In the genomic region with DNA sequence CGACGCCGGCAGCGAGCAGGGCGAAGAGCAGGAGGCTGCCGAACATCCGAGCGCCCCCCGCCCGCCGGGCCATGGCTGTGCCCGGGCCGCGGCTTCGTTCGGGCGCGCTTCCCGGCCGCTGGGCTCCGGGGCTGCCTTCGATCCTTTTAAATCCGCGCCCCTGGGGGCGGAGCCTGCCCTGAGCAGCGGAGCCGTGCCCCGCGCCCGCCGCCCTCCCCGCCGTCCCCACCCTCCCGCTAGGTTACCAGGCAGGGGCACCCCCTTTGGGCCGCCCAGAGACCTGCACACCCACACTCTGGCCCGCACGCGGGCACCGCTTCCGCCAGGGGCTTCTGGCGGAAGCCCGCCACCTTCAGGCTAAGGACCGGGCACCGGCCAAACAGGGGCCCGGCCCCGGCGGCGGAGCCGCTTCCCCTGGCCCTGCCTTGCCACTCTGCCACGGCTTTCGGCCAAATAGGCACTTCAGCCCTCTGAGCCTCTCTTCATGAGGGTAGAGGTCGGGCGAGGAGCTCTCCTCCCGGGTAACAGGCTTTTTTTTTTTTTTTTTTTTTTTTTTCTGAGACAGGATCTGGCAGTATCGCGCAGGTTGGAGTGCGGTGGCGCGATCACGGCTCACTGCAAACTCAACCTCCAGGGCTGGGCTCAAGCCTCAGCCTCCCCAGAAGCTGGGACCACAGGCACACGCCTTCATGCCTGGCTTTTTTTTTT, we compare ENCODE assay signal across 1 cellular context.
TF ChIP-seq lines count a peak whose summit lies in the region.

A gene with protein sequence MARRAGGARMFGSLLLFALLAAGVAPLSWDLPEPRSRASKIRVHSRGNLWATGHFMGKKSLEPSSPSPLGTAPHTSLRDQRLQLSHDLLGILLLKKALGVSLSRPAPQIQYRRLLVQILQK (minus strand): TSS at position 120 of the 708 bp plus-strand sequence. CDS start 47 bp downstream, at position 73.

TF ChIP-seq in HEK293, 187 proteins besides CTCF, POLR2A, EP300 and RAD21 (continued from another document):
- TF ChIP-seq, protein P1, sequence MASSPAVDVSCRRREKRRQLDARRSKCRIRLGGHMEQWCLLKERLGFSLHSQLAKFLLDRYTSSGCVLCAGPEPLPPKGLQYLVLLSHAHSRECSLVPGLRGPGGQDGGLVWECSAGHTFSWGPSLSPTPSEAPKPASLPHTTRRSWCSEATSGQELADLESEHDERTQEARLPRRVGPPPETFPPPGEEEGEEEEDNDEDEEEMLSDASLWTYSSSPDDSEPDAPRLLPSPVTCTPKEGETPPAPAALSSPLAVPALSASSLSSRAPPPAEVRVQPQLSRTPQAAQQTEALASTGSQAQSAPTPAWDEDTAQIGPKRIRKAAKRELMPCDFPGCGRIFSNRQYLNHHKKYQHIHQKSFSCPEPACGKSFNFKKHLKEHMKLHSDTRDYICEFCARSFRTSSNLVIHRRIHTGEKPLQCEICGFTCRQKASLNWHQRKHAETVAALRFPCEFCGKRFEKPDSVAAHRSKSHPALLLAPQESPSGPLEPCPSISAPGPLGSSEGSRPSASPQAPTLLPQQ (tag by site-specific recombination; IDR thresholded peaks at IDR 0.05), result no peak
- TF ChIP-seq ZNF366 (tag by site-specific recombination; conservative IDR thresholded peaks at IDR 0.05), result no peak
- peak; percentile 72 for TF ChIP-seq ZBTB17 (tag by site-specific recombination; IDR thresholded peaks at IDR 0.05)
- no peak for TF ChIP-seq ZNF311 (tag by site-specific recombination; IDR thresholded peaks at IDR 0.05; ENCODE audit: borderline replicate concordance)
- TF ChIP-seq ZNF596 (tag by site-specific recombination; IDR thresholded peaks at IDR 0.05), result no peak
- TF ChIP-seq ZNF837 (tag by site-specific recombination; IDR thresholded peaks at IDR 0.05), result no peak
- TF ChIP-seq ZNF140 (tag by site-specific recombination; IDR thresholded peaks at IDR 0.05), result no peak
- no peak for TF ChIP-seq ZNF548 (tag by site-specific recombination; IDR thresholded peaks at IDR 0.05)
- no peak for TF ChIP-seq ZNF670 (tag by site-specific recombination; IDR thresholded peaks at IDR 0.05; ENCODE audit: low read depth)
- no peak for TF ChIP-seq ZNF433 (tag by site-specific recombination; IDR thresholded peaks at IDR 0.05; ENCODE audit: low read depth)
- no peak for TF ChIP-seq ZNF747 (tag by site-specific recombination; IDR thresholded peaks at IDR 0.05)
- TF ChIP-seq ZNF707 (tag by site-specific recombination; IDR thresholded peaks at IDR 0.05), result no peak
- no peak; the same call in 1 of the 2 replicates for TF ChIP-seq ZFHX2 (tag by site-specific recombination; conservative IDR thresholded peaks at IDR 0.05)
- TF ChIP-seq, protein P2, sequence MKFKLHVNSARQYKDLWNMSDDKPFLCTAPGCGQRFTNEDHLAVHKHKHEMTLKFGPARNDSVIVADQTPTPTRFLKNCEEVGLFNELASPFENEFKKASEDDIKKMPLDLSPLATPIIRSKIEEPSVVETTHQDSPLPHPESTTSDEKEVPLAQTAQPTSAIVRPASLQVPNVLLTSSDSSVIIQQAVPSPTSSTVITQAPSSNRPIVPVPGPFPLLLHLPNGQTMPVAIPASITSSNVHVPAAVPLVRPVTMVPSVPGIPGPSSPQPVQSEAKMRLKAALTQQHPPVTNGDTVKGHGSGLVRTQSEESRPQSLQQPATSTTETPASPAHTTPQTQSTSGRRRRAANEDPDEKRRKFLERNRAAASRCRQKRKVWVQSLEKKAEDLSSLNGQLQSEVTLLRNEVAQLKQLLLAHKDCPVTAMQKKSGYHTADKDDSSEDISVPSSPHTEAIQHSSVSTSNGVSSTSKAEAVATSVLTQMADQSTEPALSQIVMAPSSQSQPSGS (tag by site-specific recombination; IDR thresholded peaks at IDR 0.05; ENCODE audit: low read depth), result no peak
- TF ChIP-seq GFI1B (tag by site-specific recombination; IDR thresholded peaks at IDR 0.05), result no peak
- TF ChIP-seq ZNF416 (tag by site-specific recombination; IDR thresholded peaks at IDR 0.05), result no peak
- TF ChIP-seq ZNF114 (tag by site-specific recombination; IDR thresholded peaks at IDR 0.05), result no peak
- no peak for TF ChIP-seq ZNF623 (tag by site-specific recombination; IDR thresholded peaks at IDR 0.05)
- 0 out of 2 replicates have a peak, but pooled peaks have one; percentile 38 for TF ChIP-seq ZNF660 (tag by site-specific recombination; IDR thresholded peaks at IDR 0.05)
- TF ChIP-seq TRIM28 (IDR thresholded peaks at IDR 0.05; ENCODE audit: borderline replicate concordance, low read length), result no peak
- TF ChIP-seq, protein P3, sequence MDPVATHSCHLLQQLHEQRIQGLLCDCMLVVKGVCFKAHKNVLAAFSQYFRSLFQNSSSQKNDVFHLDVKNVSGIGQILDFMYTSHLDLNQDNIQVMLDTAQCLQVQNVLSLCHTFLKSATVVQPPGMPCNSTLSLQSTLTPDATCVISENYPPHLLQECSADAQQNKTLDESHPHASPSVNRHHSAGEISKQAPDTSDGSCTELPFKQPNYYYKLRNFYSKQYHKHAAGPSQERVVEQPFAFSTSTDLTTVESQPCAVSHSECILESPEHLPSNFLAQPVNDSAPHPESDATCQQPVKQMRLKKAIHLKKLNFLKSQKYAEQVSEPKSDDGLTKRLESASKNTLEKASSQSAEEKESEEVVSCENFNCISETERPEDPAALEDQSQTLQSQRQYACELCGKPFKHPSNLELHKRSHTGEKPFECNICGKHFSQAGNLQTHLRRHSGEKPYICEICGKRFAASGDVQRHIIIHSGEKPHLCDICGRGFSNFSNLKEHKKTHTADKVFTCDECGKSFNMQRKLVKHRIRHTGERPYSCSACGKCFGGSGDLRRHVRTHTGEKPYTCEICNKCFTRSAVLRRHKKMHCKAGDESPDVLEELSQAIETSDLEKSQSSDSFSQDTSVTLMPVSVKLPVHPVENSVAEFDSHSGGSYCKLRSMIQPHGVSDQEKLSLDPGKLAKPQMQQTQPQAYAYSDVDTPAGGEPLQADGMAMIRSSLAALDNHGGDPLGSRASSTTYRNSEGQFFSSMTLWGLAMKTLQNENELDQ (tag by site-specific recombination; IDR thresholded peaks at IDR 0.05; ENCODE audit: low read depth), result no peak
- no peak for TF ChIP-seq ZFP41 (tag by site-specific recombination; IDR thresholded peaks at IDR 0.05; ENCODE audit: borderline replicate concordance)
- TF ChIP-seq, protein P4, sequence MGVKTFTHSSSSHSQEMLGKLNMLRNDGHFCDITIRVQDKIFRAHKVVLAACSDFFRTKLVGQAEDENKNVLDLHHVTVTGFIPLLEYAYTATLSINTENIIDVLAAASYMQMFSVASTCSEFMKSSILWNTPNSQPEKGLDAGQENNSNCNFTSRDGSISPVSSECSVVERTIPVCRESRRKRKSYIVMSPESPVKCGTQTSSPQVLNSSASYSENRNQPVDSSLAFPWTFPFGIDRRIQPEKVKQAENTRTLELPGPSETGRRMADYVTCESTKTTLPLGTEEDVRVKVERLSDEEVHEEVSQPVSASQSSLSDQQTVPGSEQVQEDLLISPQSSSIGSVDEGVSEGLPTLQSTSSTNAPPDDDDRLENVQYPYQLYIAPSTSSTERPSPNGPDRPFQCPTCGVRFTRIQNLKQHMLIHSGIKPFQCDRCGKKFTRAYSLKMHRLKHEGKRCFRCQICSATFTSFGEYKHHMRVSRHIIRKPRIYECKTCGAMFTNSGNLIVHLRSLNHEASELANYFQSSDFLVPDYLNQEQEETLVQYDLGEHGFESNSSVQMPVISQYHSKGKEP (tag by site-specific recombination; IDR thresholded peaks at IDR 0.05), result no peak
- TF ChIP-seq, protein P5, sequence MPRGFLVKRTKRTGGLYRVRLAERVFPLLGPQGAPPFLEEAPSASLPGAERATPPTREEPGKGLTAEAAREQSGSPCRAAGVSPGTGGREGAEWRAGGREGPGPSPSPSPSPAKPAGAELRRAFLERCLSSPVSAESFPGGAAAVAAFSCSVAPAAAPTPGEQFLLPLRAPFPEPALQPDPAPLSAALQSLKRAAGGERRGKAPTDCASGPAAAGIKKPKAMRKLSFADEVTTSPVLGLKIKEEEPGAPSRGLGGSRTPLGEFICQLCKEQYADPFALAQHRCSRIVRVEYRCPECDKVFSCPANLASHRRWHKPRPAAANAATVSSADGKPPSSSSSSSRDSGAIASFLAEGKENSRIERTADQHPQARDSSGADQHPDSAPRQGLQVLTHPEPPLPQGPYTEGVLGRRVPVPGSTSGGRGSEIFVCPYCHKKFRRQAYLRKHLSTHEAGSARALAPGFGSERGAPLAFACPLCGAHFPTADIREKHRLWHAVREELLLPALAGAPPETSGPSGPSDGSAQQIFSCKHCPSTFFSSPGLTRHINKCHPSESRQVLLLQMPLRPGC (tag by site-specific recombination; IDR thresholded peaks at IDR 0.05), result no peak
- TF ChIP-seq REPIN1 (tag by site-specific recombination; IDR thresholded peaks at IDR 0.05; ENCODE audit: low read depth), result no peak
- TF ChIP-seq, protein P6, sequence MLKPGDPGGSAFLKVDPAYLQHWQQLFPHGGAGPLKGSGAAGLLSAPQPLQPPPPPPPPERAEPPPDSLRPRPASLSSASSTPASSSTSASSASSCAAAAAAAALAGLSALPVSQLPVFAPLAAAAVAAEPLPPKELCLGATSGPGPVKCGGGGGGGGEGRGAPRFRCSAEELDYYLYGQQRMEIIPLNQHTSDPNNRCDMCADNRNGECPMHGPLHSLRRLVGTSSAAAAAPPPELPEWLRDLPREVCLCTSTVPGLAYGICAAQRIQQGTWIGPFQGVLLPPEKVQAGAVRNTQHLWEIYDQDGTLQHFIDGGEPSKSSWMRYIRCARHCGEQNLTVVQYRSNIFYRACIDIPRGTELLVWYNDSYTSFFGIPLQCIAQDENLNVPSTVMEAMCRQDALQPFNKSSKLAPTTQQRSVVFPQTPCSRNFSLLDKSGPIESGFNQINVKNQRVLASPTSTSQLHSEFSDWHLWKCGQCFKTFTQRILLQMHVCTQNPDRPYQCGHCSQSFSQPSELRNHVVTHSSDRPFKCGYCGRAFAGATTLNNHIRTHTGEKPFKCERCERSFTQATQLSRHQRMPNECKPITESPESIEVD (tag by site-specific recombination; IDR thresholded peaks at IDR 0.05), result no peak
- TF ChIP-seq, protein P7, sequence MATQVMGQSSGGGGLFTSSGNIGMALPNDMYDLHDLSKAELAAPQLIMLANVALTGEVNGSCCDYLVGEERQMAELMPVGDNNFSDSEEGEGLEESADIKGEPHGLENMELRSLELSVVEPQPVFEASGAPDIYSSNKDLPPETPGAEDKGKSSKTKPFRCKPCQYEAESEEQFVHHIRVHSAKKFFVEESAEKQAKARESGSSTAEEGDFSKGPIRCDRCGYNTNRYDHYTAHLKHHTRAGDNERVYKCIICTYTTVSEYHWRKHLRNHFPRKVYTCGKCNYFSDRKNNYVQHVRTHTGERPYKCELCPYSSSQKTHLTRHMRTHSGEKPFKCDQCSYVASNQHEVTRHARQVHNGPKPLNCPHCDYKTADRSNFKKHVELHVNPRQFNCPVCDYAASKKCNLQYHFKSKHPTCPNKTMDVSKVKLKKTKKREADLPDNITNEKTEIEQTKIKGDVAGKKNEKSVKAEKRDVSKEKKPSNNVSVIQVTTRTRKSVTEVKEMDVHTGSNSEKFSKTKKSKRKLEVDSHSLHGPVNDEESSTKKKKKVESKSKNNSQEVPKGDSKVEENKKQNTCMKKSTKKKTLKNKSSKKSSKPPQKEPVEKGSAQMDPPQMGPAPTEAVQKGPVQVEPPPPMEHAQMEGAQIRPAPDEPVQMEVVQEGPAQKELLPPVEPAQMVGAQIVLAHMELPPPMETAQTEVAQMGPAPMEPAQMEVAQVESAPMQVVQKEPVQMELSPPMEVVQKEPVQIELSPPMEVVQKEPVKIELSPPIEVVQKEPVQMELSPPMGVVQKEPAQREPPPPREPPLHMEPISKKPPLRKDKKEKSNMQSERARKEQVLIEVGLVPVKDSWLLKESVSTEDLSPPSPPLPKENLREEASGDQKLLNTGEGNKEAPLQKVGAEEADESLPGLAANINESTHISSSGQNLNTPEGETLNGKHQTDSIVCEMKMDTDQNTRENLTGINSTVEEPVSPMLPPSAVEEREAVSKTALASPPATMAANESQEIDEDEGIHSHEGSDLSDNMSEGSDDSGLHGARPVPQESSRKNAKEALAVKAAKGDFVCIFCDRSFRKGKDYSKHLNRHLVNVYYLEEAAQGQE (tag by site-specific recombination; IDR thresholded peaks at IDR 0.05), result no peak
- TF ChIP-seq, protein P8, sequence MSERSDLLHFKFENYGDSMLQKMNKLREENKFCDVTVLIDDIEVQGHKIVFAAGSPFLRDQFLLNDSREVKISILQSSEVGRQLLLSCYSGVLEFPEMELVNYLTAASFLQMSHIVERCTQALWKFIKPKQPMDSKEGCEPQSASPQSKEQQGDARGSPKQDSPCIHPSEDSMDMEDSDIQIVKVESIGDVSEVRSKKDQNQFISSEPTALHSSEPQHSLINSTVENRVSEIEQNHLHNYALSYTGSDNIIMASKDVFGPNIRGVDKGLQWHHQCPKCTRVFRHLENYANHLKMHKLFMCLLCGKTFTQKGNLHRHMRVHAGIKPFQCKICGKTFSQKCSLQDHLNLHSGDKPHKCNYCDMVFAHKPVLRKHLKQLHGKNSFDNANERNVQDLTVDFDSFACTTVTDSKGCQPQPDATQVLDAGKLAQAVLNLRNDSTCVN (tag by site-specific recombination; optimal IDR thresholded peaks at IDR 0.05), result peak; percentile 70
